8 cellular contexts compared by ENCODE assay signal in the genomic region with DNA sequence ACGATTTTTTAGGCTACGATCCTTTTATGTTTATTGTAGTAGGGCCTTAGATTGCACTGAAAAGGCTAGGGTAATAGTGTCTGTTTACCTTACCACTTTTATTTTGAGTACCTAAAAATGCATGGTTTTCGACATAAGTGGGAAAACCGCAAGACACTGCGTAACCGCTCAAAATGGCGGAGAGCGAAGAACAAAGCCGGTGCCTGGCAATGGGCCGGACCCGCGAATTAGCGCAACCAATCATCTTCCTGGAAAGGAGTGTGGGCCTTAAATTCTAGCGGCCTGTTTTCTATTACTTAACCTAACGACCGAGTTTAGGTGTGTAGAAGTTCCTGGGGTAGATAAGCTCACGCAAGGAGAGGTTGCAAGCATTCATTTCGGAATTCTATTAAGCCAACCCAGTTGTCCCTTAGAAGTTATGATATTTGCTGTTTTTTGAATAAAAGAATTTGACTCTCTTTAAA.
DNase-seq lines count a peak whose midpoint lies in the region; ATAC-seq and TF ChIP-seq lines count a peak whose summit lies in the region.

No MANE protein-coding gene starts in this region.

- peak; percentile 48 for TF ChIP-seq POLR2A in GM10847 (IDR thresholded peaks at IDR 0.05; ENCODE audit: extremely low read depth, insufficient read length)

- ATAC-seq in HG02981 (IDR thresholded peaks at IDR 0.05; ENCODE audit: unreplicated experiment): peak; percentile 42
- ATAC-seq in left colon: peak; percentile 68

- intact Hi-C loops in left colon (cut with DNase I, micrococcal nuclease): loop anchor here in 1 of 2 donors (10.0 kb wide), 1 partner anchor 180 kb away; a partner anchor contains a TSS

- peak overlapping the region; percentile 79 for H3K27ac ChIP-seq in cingulate gyrus (ENCODE audit: low read depth, low read length)

- DNase-seq in NCI-H2227 treated with DMSO at 0.1 percent for 48 hours (lab: John Stamatoyannopoulos, UW): peak; percentile 83
- DNase-seq in activated CD4-positive, CD25-positive, alpha-beta regulatory T cell treated with anti-CD3 and anti-CD28 coated beads, Interleukin-2, amount 50 U/mL, for 16 hours (ENCODE audit: low read depth, low spot score): peak; percentile 60
- peak; percentile 84 for DNase-seq in left colon
- DNase-seq in stimulated activated CD4-positive, alpha-beta T cell treated with anti-CD3 and anti-CD28 coated beads, Interleukin-4, amount 100 ng/mL, for 24 hours: peak; percentile 82
- no peak for DNase-seq in GM19238 (ENCODE audit: insufficient read length, low spot score)
